In the genomic region with DNA sequence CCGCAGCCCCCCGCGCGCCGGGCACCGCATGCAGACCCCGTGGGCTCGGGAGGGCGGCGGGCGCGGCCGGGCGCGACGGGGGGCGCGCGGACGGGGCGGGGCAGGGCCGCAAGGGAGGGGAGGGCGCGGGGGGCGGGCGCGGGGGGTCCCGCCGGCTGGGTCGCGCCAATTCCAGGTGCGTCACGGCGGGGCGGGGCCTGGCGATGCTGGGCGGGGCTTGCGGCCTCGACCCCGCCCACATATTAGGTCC, we compare ENCODE assay signal across 8 cellular contexts. TPM values are rescaled to one million over a fixed set of nuclear protein-coding genes. Genes with fewer than 3 reads are reported as not detected.
A peak's percentile ranks its signal among the peaks of the same experiment; 100 is the strongest.
DNase-seq lines count a peak whose midpoint lies in the region; ATAC-seq and TF ChIP-seq lines count a peak whose summit lies in the region.

No MANE protein-coding gene starts in this region.

- H3K9me3 Mint-ChIP-seq in activated CD4-positive, alpha-beta T cell treated with anti-CD3 and anti-CD28 coated beads, Interleukin-2, amount 10 ng/mL, durations not matched to agents 24 days and 14 days, result no peaks in the 10 kb centered on the region

- H3K9ac ChIP-seq in rectal smooth muscle tissue (ENCODE audit: low read length), result no peak overlapping the region

- H3K27ac ChIP-seq in rectal smooth muscle tissue (ENCODE audit: low read depth, low read length), result peak overlapping the region; percentile 80

- no peak for ATAC-seq in GM19467 (IDR thresholded peaks at IDR 0.05; ENCODE audit: unreplicated experiment)

- no peaks in the 10 kb centered on the region for H3K27me3 Mint-ChIP-seq in activated CD4-positive, alpha-beta T cell treated with anti-CD3 and anti-CD28 coated beads, Interleukin-2, amount 10 ng/mL, durations not matched to agents 24 days and 14 days

- TF ChIP-seq POLR2A in erythroblast (IDR thresholded peaks at IDR 0.05; ENCODE audit: low read length), result no peak

- H3K27ac Mint-ChIP-seq in activated CD4-positive, alpha-beta T cell treated with anti-CD3 and anti-CD28 coated beads, Interleukin-2, amount 10 ng/mL, durations not matched to agents 24 days and 14 days, result no peak overlapping the region

- intact Hi-C loops in activated CD4-positive, alpha-beta T cell treated with anti-CD3 and anti-CD28 coated beads, Interleukin-2, amount 10 ng/mL, durations not matched to agents 24 days and 14 days (cut with micrococcal nuclease), result loop anchor here (1.0 to 5.0 kb wide), 4 partner anchors 16 to 179 kb away; partner anchors contain the start of genes D2HGDH and DTYMK

- peaks cover 3% of the 10 kb centered on the region for H3K4me1 ChIP-seq in rectal smooth muscle tissue (ENCODE audit: control insufficient read depth, insufficient read depth, low read length)

- peaks cover 15% of the 10 kb centered on the region for H3K4me1 Mint-ChIP-seq in activated CD4-positive, alpha-beta T cell treated with anti-CD3 and anti-CD28 coated beads, Interleukin-2, amount 10 ng/mL, durations not matched to agents 24 days and 14 days

- H3K4me3 Mint-ChIP-seq in activated CD4-positive, alpha-beta T cell treated with anti-CD3 and anti-CD28 coated beads, Interleukin-2, amount 10 ng/mL, durations not matched to agents 24 days and 14 days, result peak overlapping the region; percentile 68

- H3K36me3 Mint-ChIP-seq in activated CD4-positive, alpha-beta T cell treated with anti-CD3 and anti-CD28 coated beads, Interleukin-2, amount 10 ng/mL, durations not matched to agents 24 days and 14 days (ENCODE audit: low read depth), result peaks cover 33% of the 10 kb centered on the region

- DNase-seq in activated CD4-positive, alpha-beta T cell treated with anti-CD3 and anti-CD28 coated beads for 1 hour, result peak; percentile 79
- no peak for DNase-seq in activated CD4-positive, alpha-beta T cell treated with anti-CD3 and anti-CD28 coated beads, Interleukin-2, amount 50 U/mL, for 48 hours
- no peak for DNase-seq in activated CD4-positive, alpha-beta T cell treated with anti-CD3 and anti-CD28 coated beads, Interleukin-2, amount 10 ng/mL, durations not matched to agents 24 days and 14 days
- DNase-seq in epidermal melanocyte (ENCODE audit: insufficient read length, low spot score) (peak; percentile 63), GOT3 (lab: John Stamatoyannopoulos, UW) (no peak), erythroblast (lab: John Stamatoyannopoulos, UW) (no peak)

- H3K4me3 ChIP-seq in rectal smooth muscle tissue (ENCODE audit: low read length), result peak overlapping the region; percentile 44

- H3K27me3 ChIP-seq in rectal smooth muscle tissue (ENCODE audit: control insufficient read depth, insufficient read depth, low read length), result no peaks in the 10 kb centered on the region

- peaks cover 7% of the 10 kb centered on the region for H3K36me3 ChIP-seq in rectal smooth muscle tissue (ENCODE audit: control insufficient read depth, insufficient read depth, low read length)

RNA-seq across cellular contexts. Expression of gene ING5, which starts 0.2 kb away (rescaled TPM):
- total RNA-seq in activated CD4-positive, alpha-beta T cell treated with anti-CD3 and anti-CD28 coated beads, Interleukin-2, amount 10 ng/mL, durations not matched to agents 24 days and 14 days, result 51.3 and 55.3 TPM in 2 replicates

RNA-seq across cellular contexts. Expression of gene DTYMK, which starts 15.5 kb away (rescaled TPM):
- total RNA-seq in activated CD4-positive, alpha-beta T cell treated with anti-CD3 and anti-CD28 coated beads, Interleukin-2, amount 10 ng/mL, durations not matched to agents 24 days and 14 days, result 110 and 111 TPM in 2 replicates

RNA-seq across cellular contexts. Expression of gene D2HGDH, which starts 32.4 kb away (rescaled TPM):
- 34.2 and 40.4 TPM in 2 replicates for total RNA-seq in activated CD4-positive, alpha-beta T cell treated with anti-CD3 and anti-CD28 coated beads, Interleukin-2, amount 10 ng/mL, durations not matched to agents 24 days and 14 days

Comparison
In these comparisons a context has a peak if more than half of its experiments do, and no peak if none do; other contexts are left out.
1. DNase-seq: peak in activated CD4-positive, alpha-beta T cell treated with anti-CD3 and anti-CD28 coated beads for 1 hour (single experiment) and epidermal melanocyte (single experiment); none in activated CD4-positive, alpha-beta T cell treated with anti-CD3 and anti-CD28 coated beads, Interleukin-2, amount 50 U/mL, for 48 hours (0 of 2), activated CD4-positive, alpha-beta T cell treated with anti-CD3 and anti-CD28 coated beads, Interleukin-2, amount 10 ng/mL, durations not matched to agents 24 days and 14 days (single experiment), GOT3 (single experiment) and erythroblast (0 of 2).